Comparison of ENCODE assay signal across 9 cellular contexts in the genomic region with DNA sequence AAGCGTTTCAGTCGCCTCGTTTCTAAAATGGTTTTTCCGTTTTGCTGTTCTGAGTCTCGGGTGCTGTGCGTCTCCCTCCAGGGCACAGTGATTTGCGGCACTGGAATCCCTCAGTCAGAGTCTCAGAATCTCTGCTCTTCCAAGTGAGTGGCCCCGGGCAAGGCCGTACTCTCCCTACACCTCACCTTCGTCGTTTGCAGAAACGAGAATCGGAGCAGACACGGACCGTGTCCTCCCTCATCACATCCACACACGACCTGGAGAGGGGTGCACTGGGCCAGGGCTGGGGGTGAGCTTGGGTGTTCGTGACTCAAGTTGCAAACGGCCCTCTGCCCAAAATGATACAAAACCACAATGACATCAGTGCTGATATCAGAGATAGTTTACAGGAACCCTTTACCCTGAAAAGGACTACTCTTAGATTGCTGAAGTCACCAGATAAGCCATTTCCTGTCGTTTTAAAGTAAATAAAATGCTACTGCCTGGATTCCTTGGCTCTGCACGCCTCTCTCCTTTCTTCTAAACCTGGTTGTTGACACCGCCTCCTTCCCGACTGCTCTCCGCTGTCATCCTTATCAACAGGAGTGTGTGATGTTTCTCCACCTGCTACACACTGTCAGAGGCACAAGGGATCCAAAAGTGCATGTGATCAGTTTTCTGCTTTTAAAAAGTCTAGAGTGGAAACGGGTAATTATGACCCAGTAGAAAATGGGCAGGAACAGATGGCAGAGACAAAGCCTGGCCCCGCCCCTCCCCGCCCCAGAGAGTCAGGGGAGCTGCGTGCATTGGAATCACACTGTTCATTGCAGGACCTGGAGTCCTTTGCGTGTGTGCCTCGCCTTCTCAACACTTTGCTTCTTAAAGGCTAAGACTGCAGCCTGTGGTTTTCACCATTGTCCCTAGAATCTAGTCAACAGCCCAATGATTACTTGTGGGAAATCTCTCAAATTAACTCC. TPM values are rescaled to one million over a fixed set of nuclear protein-coding genes. Genes with fewer than 3 reads are reported as not detected.
DNase-seq lines count a peak whose midpoint lies in the region; ATAC-seq and TF ChIP-seq lines count a peak whose summit lies in the region.
"Had no signal": no experiment of that assay in that cellular context is flagged by ENCODE, and none has a peak within 500 bp of the region (broad histone marks: within the 10 kb centered on the region; RNA-seq: fewer than 3 reads in every experiment).

No MANE protein-coding gene starts in this region.

- H3K36me3 ChIP-seq in breast epithelium (no peaks in the 10 kb centered on the region), left lung (no peaks in the 10 kb centered on the region), transverse colon (no peaks in the 10 kb centered on the region)

- no peak for TF ChIP-seq POLR2A in breast epithelium (IDR thresholded peaks at IDR 0.05)
- TF ChIP-seq POLR2A in transverse colon (IDR thresholded peaks at IDR 0.05): no peak

- H3K27ac ChIP-seq in breast epithelium: peak overlapping the region; percentile 60 to 88
- H3K27ac ChIP-seq in left lung: peak overlapping the region in 1 of 2 donors; percentile 71
- peak overlapping the region; percentile 66 to 75 (median 74) for H3K27ac ChIP-seq in transverse colon
- H3K27ac ChIP-seq: HL-60 had no signal

- 49% methylated on average over 10 to 29 of the region's 29 CpGs for WGBS in transverse colon (ENCODE audit: low coverage in 1 of 2), 2 donors

- peaks cover 13 to 24% of the 10 kb centered on the region in 2 donors for H3K9me3 ChIP-seq in breast epithelium
- H3K9me3 ChIP-seq in left lung: peaks cover 0 to 27% of the 10 kb centered on the region in 2 donors
- H3K9me3 ChIP-seq in transverse colon: peaks cover 17 to 24% of the 10 kb centered on the region in 2 donors

- H3K4me3 ChIP-seq in breast epithelium (peak overlapping the region; percentile 14 to 70 (median 48)), left lung (peak overlapping the region in 1 of 2 donors; percentile 31), transverse colon (peak overlapping the region; percentile 17 to 48 (median 24))

- in situ Hi-C loops in transverse colon (cut with MboI; ENCODE audit: low pct_ligation_motif_present in 1 of 4, low pct_unique_long_range_greater_than_20kb in 1 of 4, low sequenced_read_pairs in 3 of 4): loop anchor here in 2 of 4 donors (25.0 kb wide), 1 partner anchor 124 kb away; no protein-coding TSS in a partner anchor

- H3K27me3 ChIP-seq in breast epithelium (no peaks in the 10 kb centered on the region), left lung (peaks cover 0 to 19% of the 10 kb centered on the region in 2 donors), transverse colon (no peaks in the 10 kb centered on the region)

- peak; percentile 12 for DNase-seq in COLO668 (lab: John Stamatoyannopoulos, UW; ENCODE audit: unreplicated experiment)
- DNase-seq in NCI-H1105 treated with DMSO at 0.1 percent for 48 hours (lab: John Stamatoyannopoulos, UW): peak; percentile 66
- DNase-seq in breast epithelium (ENCODE audit: low spot score in 2 of 2): no peak
- no peak for DNase-seq in left lung
- peak; percentile 61 for DNase-seq in transverse colon
- DNase-seq in SKM-1 treated with dmso at 0.1 percent for 144 hours (lab: John Stamatoyannopoulos, UW; ENCODE audit: unreplicated experiment): no peak

- TF ChIP-seq EP300 in transverse colon (IDR thresholded peaks at IDR 0.05; ENCODE audit: low read depth): no peak

- TF ChIP-seq CTCF in breast epithelium (IDR thresholded peaks at IDR 0.05) (no peak), left lung (IDR thresholded peaks at IDR 0.05) (no peak), transverse colon (IDR thresholded peaks at IDR 0.05) (no peak)

- peak; percentile 13 for ATAC-seq in left lung
- ATAC-seq in GM18867 (IDR thresholded peaks at IDR 0.05; ENCODE audit: unreplicated experiment): no peak
- no peak for ATAC-seq in GM21423 (IDR thresholded peaks at IDR 0.05; ENCODE audit: unreplicated experiment)

- no peaks in the 10 kb centered on the region for H3K4me1 ChIP-seq in breast epithelium
- peaks cover 4 to 8% of the 10 kb centered on the region in 2 donors for H3K4me1 ChIP-seq in left lung
- H3K4me1 ChIP-seq in transverse colon: peaks cover 0 to 14% (median 0%) of the 10 kb centered on the region in 4 donors

- intact Hi-C loops in breast epithelium (cut with DNase I; ENCODE audit: low total_unique reads): no loop called here
- intact Hi-C loops in left lung (cut with DNase I): no loop called here
- intact Hi-C loops in transverse colon (cut with DNase I; ENCODE audit: low total_unique reads): no loop called here

RNA-seq across cellular contexts. Expression of gene KIF25, which starts 38.5 kb away (rescaled TPM):
- total RNA-seq in breast epithelium: under 1 TPM in 1 of 3 donors, not detected in 2; 0.66 TPM
- 1 to 10 TPM in 1 of 2 donors, under 1 TPM in 1; 0.63 to 1.2 TPM for total RNA-seq in left lung
- total RNA-seq in transverse colon: not detected

RNA-seq across cellular contexts. Expression of gene FRMD1, which starts 43.1 kb away (rescaled TPM):
- under 1 TPM; 0.29 to 0.96 (median 0.66) TPM for total RNA-seq in breast epithelium
- total RNA-seq in left lung: not detected
- total RNA-seq in transverse colon: 10 to 100 TPM; 35.4 to 86.4 (median 47.7) TPM

Comparison
In these comparisons a context has a peak if more than half of its experiments do, and no peak if none do; other contexts are left out.
1. DNase-seq: peak in COLO668 (single experiment), NCI-H1105 treated with DMSO at 0.1 percent for 48 hours (single experiment) and transverse colon (single experiment); none in breast epithelium (0 of 2), left lung (0 of 2) and SKM-1 treated with dmso at 0.1 percent for 144 hours (single experiment).
2. RNA of gene FRMD1, which starts 43.1 kb away (total RNA-seq): 35.4 to 86.4 TPM in transverse colon; 0.29 to 0.96 TPM in breast epithelium and not detected in left lung; every median in the first group is over 10 times any median in the second.